24 cellular contexts compared by ENCODE assay signal in the genomic region with DNA sequence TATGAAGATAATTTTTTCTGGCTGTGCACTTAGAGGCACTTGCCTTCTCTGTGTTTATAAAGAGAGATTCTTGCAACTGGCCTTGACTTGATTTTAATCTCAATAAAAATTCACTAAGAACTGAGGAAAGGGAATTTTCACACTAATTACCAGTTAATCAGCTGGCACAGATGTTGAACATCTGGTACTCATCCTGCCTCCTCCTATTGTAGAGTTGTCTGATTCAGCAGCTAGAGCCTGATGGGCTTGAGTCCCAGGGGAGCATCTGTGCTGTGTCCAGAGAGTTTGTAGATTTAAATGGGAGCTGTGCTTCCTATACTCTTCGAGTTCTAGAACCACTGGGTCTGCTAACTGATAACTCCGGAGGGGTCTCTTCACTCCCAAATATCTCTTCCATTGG. TPM values are rescaled to one million over a fixed set of nuclear protein-coding genes. Genes with fewer than 3 reads are reported as not detected.
DNase-seq lines count a peak whose midpoint lies in the region; TF ChIP-seq lines count a peak whose summit lies in the region.
"Had no signal": no experiment of that assay in that cellular context is flagged by ENCODE, and none has a peak within 500 bp of the region (broad histone marks: within the 10 kb centered on the region; RNA-seq: fewer than 3 reads in every experiment).

No MANE protein-coding gene starts in this region.

- H3K4me1 Mint-ChIP-seq in activated CD4-positive, alpha-beta T cell treated with anti-CD3 and anti-CD28 coated beads, Interleukin-2, amount 10 ng/mL, durations not matched to agents 24 days and 14 days, result no peaks in the 10 kb centered on the region
- H3K4me1 Mint-ChIP-seq: B cell; CD4-positive, CD25-positive, alpha-beta regulatory T cell had no signal

- H3K27me3 ChIP-seq in vagina, result no peaks in the 10 kb centered on the region

- TF ChIP-seq POLR2A in vagina (IDR thresholded peaks at IDR 0.05), result no peak

- H3K27ac Mint-ChIP-seq in activated CD4-positive, alpha-beta T cell treated with anti-CD3 and anti-CD28 coated beads, Interleukin-2, amount 10 ng/mL, durations not matched to agents 24 days and 14 days, result no peak overlapping the region
- H3K27ac Mint-ChIP-seq: B cell; CD4-positive, CD25-positive, alpha-beta regulatory T cell had no signal

- H3K9me3 ChIP-seq in vagina, result no peaks in the 10 kb centered on the region

- DNase-seq in EH (ENCODE audit: low read depth), result peak; percentile 36
- DNase-seq in RPMI7951 (ENCODE audit: low read depth), result peak; percentile 75
- DNase-seq in fibroblast of mammary gland (ENCODE audit: low read depth), result peak; percentile 83
- DNase-seq in vagina (ENCODE audit: extremely low spot score in 2 of 2), result peak in 1 of 2 donors; percentile 18
- DNase-seq in superior temporal gyrus (ENCODE audit: extremely low spot score), result no peak
- no peak for DNase-seq in activated CD4-positive, alpha-beta T cell treated with anti-CD3 and anti-CD28 coated beads, Interleukin-2, amount 10 ng/mL, durations not matched to agents 24 days and 14 days
- DNase-seq in NCI-H345 (lab: John Stamatoyannopoulos, UW), result no peak
- DNase-seq: ACHN; CD4-positive, CD25-positive, alpha-beta regulatory T cell; DMS153; GF-D8; GOT3; IMR-90; NCI-H1417; NCI-H187; NCI-H2107; NCI-H510A treated with DMSO at 0.1 percent for 48 hours; NCI-H774; SHP77 had no signal

- intact Hi-C loops in vagina (cut with DNase I), result no loop called here
- intact Hi-C loops in activated CD4-positive, alpha-beta T cell treated with anti-CD3 and anti-CD28 coated beads, Interleukin-2, amount 10 ng/mL, durations not matched to agents 24 days and 14 days (cut with micrococcal nuclease), result no loop called here

- no peaks in the 10 kb centered on the region for H3K36me3 Mint-ChIP-seq in activated CD4-positive, alpha-beta T cell treated with anti-CD3 and anti-CD28 coated beads, Interleukin-2, amount 10 ng/mL, durations not matched to agents 24 days and 14 days (ENCODE audit: low read depth)
- H3K36me3 Mint-ChIP-seq: CD4-positive, CD25-positive, alpha-beta regulatory T cell had no signal

- TF ChIP-seq CTCF in fibroblast of mammary gland (conservative IDR thresholded peaks at IDR 0.05; ENCODE audit: control insufficient read depth, insufficient read depth, low read depth, low read length) (no peak), vagina (IDR thresholded peaks at IDR 0.05) (no peak)

- no peaks in the 10 kb centered on the region for H3K36me3 ChIP-seq in vagina

- peak overlapping the region; percentile 65 for H3K27ac ChIP-seq in vagina
- H3K27ac ChIP-seq: HL-60 had no signal

- no peak overlapping the region for H3K4me3 Mint-ChIP-seq in activated CD4-positive, alpha-beta T cell treated with anti-CD3 and anti-CD28 coated beads, Interleukin-2, amount 10 ng/mL, durations not matched to agents 24 days and 14 days
- H3K4me3 Mint-ChIP-seq: B cell; CD4-positive, CD25-positive, alpha-beta regulatory T cell had no signal

- no peak overlapping the region for H3K4me3 ChIP-seq in fibroblast of mammary gland (ENCODE audit: control insufficient read depth, low read depth, low read length)
- no peak overlapping the region for H3K4me3 ChIP-seq in vagina

- H3K27me3 Mint-ChIP-seq in activated CD4-positive, alpha-beta T cell treated with anti-CD3 and anti-CD28 coated beads, Interleukin-2, amount 10 ng/mL, durations not matched to agents 24 days and 14 days, result peaks cover 12% of the 10 kb centered on the region

- no peaks in the 10 kb centered on the region for H3K9me3 Mint-ChIP-seq in activated CD4-positive, alpha-beta T cell treated with anti-CD3 and anti-CD28 coated beads, Interleukin-2, amount 10 ng/mL, durations not matched to agents 24 days and 14 days

- H3K4me1 ChIP-seq in vagina, result peaks cover 35% of the 10 kb centered on the region

RNA-seq across cellular contexts. Expression of gene ADRA1D, which starts 50.7 kb away (rescaled TPM):
- 3.0 and 3.4 TPM in 2 replicates for total RNA-seq in RPMI7951 (2014; rRNA removed; shearing (Covaris generic))
- 0.98 TPM for total RNA-seq in vagina
- not detected in 2 replicates for total RNA-seq in activated CD4-positive, alpha-beta T cell treated with anti-CD3 and anti-CD28 coated beads, Interleukin-2, amount 10 ng/mL, durations not matched to agents 24 days and 14 days
- total RNA-seq: B cell; CD4-positive, CD25-positive, alpha-beta regulatory T cell; Daoy; HT1080; OCI-LY7 had no signal

Comparison
In these comparisons a context has a peak if more than half of its experiments do, and no peak if none do; other contexts are left out.
1. DNase-seq: peak in EH (single experiment), RPMI7951 (single experiment) and fibroblast of mammary gland (single experiment); none in superior temporal gyrus (single experiment), activated CD4-positive, alpha-beta T cell treated with anti-CD3 and anti-CD28 coated beads, Interleukin-2, amount 10 ng/mL, durations not matched to agents 24 days and 14 days (single experiment) and NCI-H345 (single experiment).